In the genomic region with DNA sequence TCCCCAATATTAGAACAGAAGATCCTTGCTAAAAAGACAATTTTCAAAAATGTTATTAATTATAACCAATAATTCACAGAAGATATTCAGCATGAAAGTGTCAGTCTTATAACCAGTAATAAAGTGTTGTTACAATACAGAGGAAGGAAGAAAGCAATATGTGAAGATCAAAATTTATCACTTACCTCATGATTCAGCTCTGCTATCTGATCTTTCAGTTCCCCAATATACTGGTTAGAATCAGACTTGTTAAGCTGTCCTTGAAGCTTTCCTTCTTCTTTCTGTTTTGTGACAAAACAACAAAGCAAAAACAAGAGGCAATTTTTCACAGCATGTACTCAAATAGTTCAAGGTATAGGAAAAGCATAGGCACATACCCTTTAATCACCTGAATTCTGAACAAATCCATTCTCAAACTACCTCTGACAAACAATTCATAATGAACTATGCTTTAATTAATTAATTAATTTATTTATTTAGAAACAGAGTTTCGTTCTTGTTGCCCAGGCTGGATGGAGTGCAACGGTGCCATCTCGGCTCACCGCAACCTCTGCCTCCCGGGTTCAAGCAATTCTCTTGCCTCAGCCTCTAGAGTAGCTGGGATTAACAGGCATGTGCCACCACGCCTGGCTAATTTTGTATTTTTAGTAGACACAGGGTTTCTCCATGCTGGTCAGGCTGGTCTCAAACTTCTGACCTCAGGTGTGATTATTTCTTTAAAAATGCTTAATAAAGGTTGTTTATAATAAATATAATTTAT, we compare ENCODE assay signal across 1 cellular context.
TF ChIP-seq lines count a peak whose summit lies in the region.

No MANE protein-coding gene starts in this region.

TF ChIP-seq in HepG2, 621 proteins besides CTCF, POLR2A, EP300 and RAD21 (continued from another document):
- TF ChIP-seq, protein P1, sequence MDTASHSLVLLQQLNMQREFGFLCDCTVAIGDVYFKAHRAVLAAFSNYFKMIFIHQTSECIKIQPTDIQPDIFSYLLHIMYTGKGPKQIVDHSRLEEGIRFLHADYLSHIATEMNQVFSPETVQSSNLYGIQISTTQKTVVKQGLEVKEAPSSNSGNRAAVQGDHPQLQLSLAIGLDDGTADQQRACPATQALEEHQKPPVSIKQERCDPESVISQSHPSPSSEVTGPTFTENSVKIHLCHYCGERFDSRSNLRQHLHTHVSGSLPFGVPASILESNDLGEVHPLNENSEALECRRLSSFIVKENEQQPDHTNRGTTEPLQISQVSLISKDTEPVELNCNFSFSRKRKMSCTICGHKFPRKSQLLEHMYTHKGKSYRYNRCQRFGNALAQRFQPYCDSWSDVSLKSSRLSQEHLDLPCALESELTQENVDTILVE (CRISPR knock-in tag; IDR thresholded peaks at IDR 0.05): no peak
- TF ChIP-seq, protein P2, sequence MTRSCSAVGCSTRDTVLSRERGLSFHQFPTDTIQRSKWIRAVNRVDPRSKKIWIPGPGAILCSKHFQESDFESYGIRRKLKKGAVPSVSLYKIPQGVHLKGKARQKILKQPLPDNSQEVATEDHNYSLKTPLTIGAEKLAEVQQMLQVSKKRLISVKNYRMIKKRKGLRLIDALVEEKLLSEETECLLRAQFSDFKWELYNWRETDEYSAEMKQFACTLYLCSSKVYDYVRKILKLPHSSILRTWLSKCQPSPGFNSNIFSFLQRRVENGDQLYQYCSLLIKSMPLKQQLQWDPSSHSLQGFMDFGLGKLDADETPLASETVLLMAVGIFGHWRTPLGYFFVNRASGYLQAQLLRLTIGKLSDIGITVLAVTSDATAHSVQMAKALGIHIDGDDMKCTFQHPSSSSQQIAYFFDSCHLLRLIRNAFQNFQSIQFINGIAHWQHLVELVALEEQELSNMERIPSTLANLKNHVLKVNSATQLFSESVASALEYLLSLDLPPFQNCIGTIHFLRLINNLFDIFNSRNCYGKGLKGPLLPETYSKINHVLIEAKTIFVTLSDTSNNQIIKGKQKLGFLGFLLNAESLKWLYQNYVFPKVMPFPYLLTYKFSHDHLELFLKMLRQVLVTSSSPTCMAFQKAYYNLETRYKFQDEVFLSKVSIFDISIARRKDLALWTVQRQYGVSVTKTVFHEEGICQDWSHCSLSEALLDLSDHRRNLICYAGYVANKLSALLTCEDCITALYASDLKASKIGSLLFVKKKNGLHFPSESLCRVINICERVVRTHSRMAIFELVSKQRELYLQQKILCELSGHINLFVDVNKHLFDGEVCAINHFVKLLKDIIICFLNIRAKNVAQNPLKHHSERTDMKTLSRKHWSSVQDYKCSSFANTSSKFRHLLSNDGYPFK (CRISPR knock-in tag; IDR thresholded peaks at IDR 0.05; ENCODE audit: borderline replicate concordance): no peak
- TF ChIP-seq ZNF709 (CRISPR knock-in tag; IDR thresholded peaks at IDR 0.05) (no peak), ZFP82 (CRISPR knock-in tag; IDR thresholded peaks at IDR 0.05; ENCODE audit: borderline replicate concordance) (no peak), ZNF782 (CRISPR knock-in tag; IDR thresholded peaks at IDR 0.05; ENCODE audit: borderline replicate concordance) (no peak), SIX4 (CRISPR knock-in tag; IDR thresholded peaks at IDR 0.05) (no peak), ZNF251 (CRISPR knock-in tag; IDR thresholded peaks at IDR 0.05) (no peak), ZNF781 (CRISPR knock-in tag; IDR thresholded peaks at IDR 0.05; ENCODE audit: borderline replicate concordance, not compliant biosample characterization) (no peak), ZFY (CRISPR knock-in tag; IDR thresholded peaks at IDR 0.05) (no peak)
- TF ChIP-seq, protein P3, sequence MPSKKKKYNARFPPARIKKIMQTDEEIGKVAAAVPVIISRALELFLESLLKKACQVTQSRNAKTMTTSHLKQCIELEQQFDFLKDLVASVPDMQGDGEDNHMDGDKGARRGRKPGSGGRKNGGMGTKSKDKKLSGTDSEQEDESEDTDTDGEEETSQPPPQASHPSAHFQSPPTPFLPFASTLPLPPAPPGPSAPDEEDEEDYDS (CRISPR knock-in tag; IDR thresholded peaks at IDR 0.05): no peak
- TF ChIP-seq, protein P4, sequence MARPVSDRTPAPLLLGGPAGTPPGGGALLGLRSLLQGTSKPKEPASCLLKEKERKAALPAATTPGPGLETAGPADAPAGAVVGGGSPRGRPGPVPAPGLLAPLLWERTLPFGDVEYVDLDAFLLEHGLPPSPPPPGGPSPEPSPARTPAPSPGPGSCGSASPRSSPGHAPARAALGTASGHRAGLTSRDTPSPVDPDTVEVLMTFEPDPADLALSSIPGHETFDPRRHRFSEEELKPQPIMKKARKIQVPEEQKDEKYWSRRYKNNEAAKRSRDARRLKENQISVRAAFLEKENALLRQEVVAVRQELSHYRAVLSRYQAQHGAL (CRISPR knock-in tag; IDR thresholded peaks at IDR 0.05; ENCODE audit: not compliant biosample characterization): no peak
- TF ChIP-seq, protein P5, sequence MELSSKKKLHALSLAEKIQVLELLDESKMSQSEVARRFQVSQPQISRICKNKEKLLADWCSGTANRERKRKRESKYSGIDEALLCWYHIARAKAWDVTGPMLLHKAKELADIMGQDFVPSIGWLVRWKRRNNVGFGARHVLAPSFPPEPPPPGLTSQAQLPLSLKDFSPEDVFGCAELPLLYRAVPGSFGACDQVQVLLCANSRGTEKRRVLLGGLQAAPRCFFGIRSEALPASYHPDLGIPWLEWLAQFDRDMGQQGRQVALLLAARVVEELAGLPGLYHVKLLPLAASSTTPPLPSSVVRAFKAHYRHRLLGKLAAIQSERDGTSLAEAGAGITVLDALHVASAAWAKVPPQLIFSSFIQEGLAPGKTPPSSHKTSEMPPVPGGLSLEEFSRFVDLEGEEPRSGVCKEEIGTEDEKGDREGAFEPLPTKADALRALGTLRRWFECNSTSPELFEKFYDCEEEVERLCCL (CRISPR knock-in tag; IDR thresholded peaks at IDR 0.05; ENCODE audit: borderline replicate concordance): no peak
